In genomic region chr22:32801436-32802290, GRCh38 we compare ENCODE assay signal across 8 cellular contexts. TPM values are rescaled to one million over a fixed set of nuclear protein-coding genes. Genes with fewer than 3 reads are reported as not detected.
DNase-seq lines count a peak whose midpoint lies in the region; ATAC-seq, FAIRE-seq and TF ChIP-seq lines count a peak whose summit lies in the region.

TSS of gene TIMP3 (plus strand) at chr22:32801705. CDS start at chr22:32802002, 297 bp downstream.

- no peaks in the 10 kb centered on the region for H3K9me3 ChIP-seq in keratinocyte (ENCODE audit: control insufficient read depth, low read depth, low read length)

- DNase-seq in CD1c-positive myeloid dendritic cell (ENCODE audit: extremely low spot score), result peak; percentile 5
- DNase-seq in NCI-H2227 (lab: John Stamatoyannopoulos, UW; ENCODE audit: unreplicated experiment), result peak; percentile 64
- DNase-seq in cerebellum (ENCODE audit: low spot score), result peak; percentile 48
- no peak for DNase-seq in keratinocyte (ENCODE audit: low read depth, low spot score)
- no peak for DNase-seq in NAMALWA (ENCODE audit: low spot score)

- H4K20me1 ChIP-seq in keratinocyte (ENCODE audit: control insufficient read depth, extremely low read depth, insufficient read depth, low read length), result no peaks in the 10 kb centered on the region

- H2AFZ ChIP-seq in keratinocyte (ENCODE audit: control insufficient read depth, low read length), result peak within 1 kb of the TSS; percentile 67

- peak within 1 kb of the TSS; percentile 69 for H3K9ac ChIP-seq in keratinocyte (ENCODE audit: control insufficient read depth, extremely low read depth, insufficient read depth, low read length)

- FAIRE-seq in keratinocyte (lab: Jason Lieb, UNC), result no peak

- H3K36me3 ChIP-seq in keratinocyte (ENCODE audit: control insufficient read depth in 2 of 2, extremely low read depth in 1 of 2, insufficient read depth in 2 of 2, low read length in 2 of 2), result no peaks in the 10 kb centered on the region

- peaks cover 15% of the 10 kb centered on the region for H3K79me2 ChIP-seq in keratinocyte (ENCODE audit: control insufficient read depth, insufficient read depth, low read length)

- H3K4me2 ChIP-seq in keratinocyte (ENCODE audit: control insufficient read depth, extremely low read depth, insufficient read depth, low read depth, low read length), result peak within 1 kb of the TSS; percentile 99

- no peaks in the 10 kb centered on the region for H3K27me3 ChIP-seq in keratinocyte (ENCODE audit: control insufficient read depth, extremely low read depth, insufficient read depth, low read length)

- H3K27ac ChIP-seq in keratinocyte (ENCODE audit: control insufficient read depth, insufficient read depth, low read length) (no peak within 1 kb of the TSS), skin epidermis (peak within 1 kb of the TSS; percentile 2 to 82 (median 60))

- H3K4me1 ChIP-seq in keratinocyte (ENCODE audit: control insufficient read depth, extremely low read depth, insufficient read depth, low read length), result peaks cover 24% of the 10 kb centered on the region

- ATAC-seq in GM21529 (IDR thresholded peaks at IDR 0.05; ENCODE audit: unreplicated experiment), result no peak
- ATAC-seq in HG02885 (IDR thresholded peaks at IDR 0.05; ENCODE audit: poor library complexity, unreplicated experiment), result no peak

- dilution Hi-C loops in keratinocyte (cut with MboI; ENCODE audit: extremely low pct_ligation_motif_present, low sequenced_read_pairs), result no loop called here

- TF ChIP-seq CTCF in keratinocyte (optimal IDR thresholded peaks at IDR 0.05 in 1 of 3, IDR thresholded peaks at IDR 0.05 in 1 of 3, conservative IDR thresholded peaks at IDR 0.05 in 1 of 3; ENCODE audit: extremely low read depth in 1 of 3, insufficient read depth in 2 of 3, low read length in 3 of 3), result no peak

- peak within 1 kb of the TSS; percentile 63 to 79 (median 77) for H3K4me3 ChIP-seq in keratinocyte (ENCODE audit: control insufficient read depth in 2 of 3, extremely low read depth in 1 of 3, insufficient read depth in 2 of 3, low read depth in 1 of 3, low read length in 3 of 3)
- peak within 1 kb of the TSS; percentile 48 to 74 (median 58) for H3K4me3 ChIP-seq in skin epidermis

- H3K9me1 ChIP-seq in keratinocyte (ENCODE audit: control insufficient read depth, extremely low read depth, insufficient read depth, low read length), result no peaks in the 10 kb centered on the region

RNA-seq across cellular contexts. Expression of gene TIMP3, which starts in this region (rescaled TPM):
- total RNA-seq in cerebellum, result 26.7 TPM
- polyA plus RNA-seq in keratinocyte, result 26.2 to 48.0 TPM (median 34.3 TPM) in 3 replicates
- 6.5 TPM for polyA plus RNA-seq in keratinocyte (2011; ENCODE audit: low read depth)
- 19.8 and 24.7 TPM in 2 replicates for polyA plus RNA-seq in keratinocyte (2011; cell fraction: cytosol; rRNA removed)
- polyA plus RNA-seq in keratinocyte (2011; cell fraction: nucleus; rRNA removed), result 59.4 and 63.8 TPM in 2 replicates
- 13.0 and 47.5 TPM in 2 replicates for polyA plus RNA-seq in keratinocyte (2012; ENCODE audit: low replicate concordance)
- polyA minus RNA-seq in keratinocyte, result 40.6 to 57.9 TPM (median 43.2 TPM) in 3 replicates
- 24.2 TPM for polyA minus RNA-seq in keratinocyte (2011; cell fraction: cytosol; rRNA and poly(A)+ RNA removed)
- polyA minus RNA-seq in keratinocyte (2011; cell fraction: nucleus; rRNA and poly(A)+ RNA removed), result 33.6 and 53.5 TPM in 2 replicates

Comparison
In these comparisons a context has a peak if more than half of its experiments do, and no peak if none do; other contexts are left out.
1. DNase-seq: peak in CD1c-positive myeloid dendritic cell (single experiment), NCI-H2227 (single experiment) and cerebellum (single experiment); none in keratinocyte (single experiment) and NAMALWA (single experiment).